11 cellular contexts compared by ENCODE assay signal in genomic region chr21:16084776-16085364, GRCh38.
A peak's percentile ranks its signal among the peaks of the same experiment; 100 is the strongest.
DNase-seq lines count a peak whose midpoint lies in the region; ATAC-seq, FAIRE-seq and TF ChIP-seq lines count a peak whose summit lies in the region.
"Had no signal": no experiment of that assay in that cellular context is flagged by ENCODE, and none has a peak within 500 bp of the region (broad histone marks: within the 10 kb centered on the region; RNA-seq: fewer than 3 reads in every experiment).

No MANE protein-coding gene starts in this region.

- intact Hi-C loops in left ventricle myocardium inferior (cut with micrococcal nuclease): no loop called here
- intact Hi-C loops in HepG2 (cut with micrococcal nuclease; ENCODE audit: unreplicated experiment): no loop called here

- H3K27ac ChIP-seq in left ventricle myocardium inferior (replicated peaks): peak overlapping the region; percentile 26
- no peak overlapping the region for H3K27ac ChIP-seq in HepG2 (ENCODE audit: extremely low read length, insufficient read depth, low read length)

- CTCF ChIA-PET in HepG2 (lab: Yijun Ruan, JAX; ENCODE audit: low intra/inter-chr PET ratio, low total read pairs): no interaction called here

- DNase-seq in GM03348 (ENCODE audit: low spot score): peak; percentile 45
- DNase-seq in amygdala (lab: John Stamatoyannopoulos, UW): peak in 38 of 56 donors; percentile 4 to 73 (median 38)
- DNase-seq in left ventricle myocardium inferior: peak; percentile 46
- no peak for DNase-seq in HepG2 (ENCODE audit: low spot score)
- DNase-seq in stimulated activated CD4-positive, alpha-beta T cell treated with anti-CD3 and anti-CD28 coated beads, Interleukin-2, amount 100 ng/mL, for 24 hours: no peak
- DNase-seq in Kasumi-1 (lab: John Stamatoyannopoulos, UW): no peak
- DNase-seq: DMS 273 treated with DMSO at 0.1 percent for 48 hours had no signal

- TF ChIP-seq EP300 in HepG2 (IDR thresholded peaks at IDR 0.05; ENCODE audit: low read depth in 2 of 2, low read length in 2 of 2) (no peak), HepG2 (CRISPR knock-in tag; IDR thresholded peaks at IDR 0.05; ENCODE audit: borderline replicate concordance) (no peak)

- no peak overlapping the region for H2AFZ ChIP-seq in HepG2 (ENCODE audit: low read length)

- H3K4me1 ChIP-seq in left ventricle myocardium inferior (peaks cover 11% of the 10 kb centered on the region), skeletal muscle satellite cell (ENCODE audit: control insufficient read depth, insufficient read depth, low read length) (peaks cover 31% of the 10 kb centered on the region), HepG2 (ENCODE audit: insufficient read depth, low read length) (peaks cover 6% of the 10 kb centered on the region; the same call in 1 of the 2 replicates)

- no peaks in the 10 kb centered on the region for H3K79me2 ChIP-seq in HepG2 (ENCODE audit: insufficient read depth, low read length)

- WGBS in HepG2 (ENCODE audit: low lambda C conversion rate): 14% methylated on average over 7 of the region's 7 CpGs

- H3K4me3 ChIP-seq in left ventricle myocardium inferior (no peak overlapping the region), skeletal muscle satellite cell (ENCODE audit: low read length) (peak overlapping the region; percentile 50), HepG2 (replicated peaks in 1 of 3; ENCODE audit: insufficient read depth in 1 of 3, low read depth in 2 of 3, low read length in 3 of 3) (no peak overlapping the region)

- no TSS peak for BruUV-seq in HepG2 (replicated peaks; lab: Mats Ljungman, UMichigan)

- H3K9me3 ChIP-seq in left ventricle myocardium inferior (replicated peaks) (no peaks in the 10 kb centered on the region), skeletal muscle satellite cell (replicated peaks; ENCODE audit: low read length) (no peaks in the 10 kb centered on the region), HepG2 (ENCODE audit: low read length) (no peaks in the 10 kb centered on the region)

- TF ChIP-seq CTCF in left ventricle myocardium inferior (IDR thresholded peaks at IDR 0.05; ENCODE audit: borderline replicate concordance) (no peak), HepG2 (CRISPR knock-in tag; IDR thresholded peaks at IDR 0.05) (no peak)

- ATAC-seq in HepG2 (no peak), GM18858 (IDR thresholded peaks at IDR 0.05; ENCODE audit: unreplicated experiment) (no peak)
- ATAC-seq: SK-N-SH treated with all-trans-retinoic acid at 6 μM for 48 hours had no signal

- H3K27me3 ChIP-seq in left ventricle myocardium inferior (ENCODE audit: low read depth) (no peaks in the 10 kb centered on the region), skeletal muscle satellite cell (ENCODE audit: control insufficient read depth, insufficient read depth, low read length) (no peaks in the 10 kb centered on the region), HepG2 (ENCODE audit: control insufficient read depth in 1 of 2, insufficient read depth in 2 of 2, low read length in 2 of 2) (no peaks in the 10 kb centered on the region)

- H4K20me1 ChIP-seq in HepG2 (ENCODE audit: insufficient read depth, low read length): no peaks in the 10 kb centered on the region

- in situ Hi-C loops in HepG2 (cut with HindIII; ENCODE audit: extremely low pct_ligation_motif_present, low pct_unique_long_range_greater_than_20kb): loop anchor here (5.0 kb wide), 1 partner anchor 247 kb away; no protein-coding TSS in a partner anchor

- POLR2A ChIA-PET in HepG2 (lab: Yijun Ruan, JAX): no interaction called here

- H3K36me3 ChIP-seq in left ventricle myocardium inferior: no peaks in the 10 kb centered on the region
- no peaks in the 10 kb centered on the region for H3K36me3 ChIP-seq in skeletal muscle satellite cell (ENCODE audit: insufficient read depth, low read length)
- no peaks in the 10 kb centered on the region for H3K36me3 ChIP-seq in HepG2 (replicated peaks in 1 of 2; ENCODE audit: control insufficient read depth in 1 of 2, insufficient read depth in 2 of 2, low read length in 2 of 2)

- TF ChIP-seq POLR2A in HepG2 (IDR thresholded peaks at IDR 0.05; ENCODE audit: insufficient read depth in 1 of 2, low read depth in 2 of 2, low read length in 2 of 2): no peak

- FAIRE-seq in HepG2 (lab: Jason Lieb, UNC): no peak
- FAIRE-seq: endometrium had no signal

- no peak for TF ChIP-seq RAD21 in HepG2 (CRISPR knock-in tag; IDR thresholded peaks at IDR 0.05)

- H3K4me2 ChIP-seq in skeletal muscle satellite cell (ENCODE audit: low read length) (peak overlapping the region; percentile 75), HepG2 (ENCODE audit: low read depth, low read length) (no peak overlapping the region)

- H3K9ac ChIP-seq in skeletal muscle satellite cell (ENCODE audit: low read depth, low read length) (peak overlapping the region; percentile 77), HepG2 (ENCODE audit: insufficient read depth, low read depth, low read length) (no peak overlapping the region)

TF ChIP-seq in HepG2, 621 proteins besides CTCF, POLR2A, EP300 and RAD21 (continues in another document):
- TF ChIP-seq ZNF282 (IDR thresholded peaks at IDR 0.05; ENCODE audit: partially characterized antibody) (no peak), ZUFSP (CRISPR knock-in tag; IDR thresholded peaks at IDR 0.05; ENCODE audit: borderline replicate concordance) (no peak), ZNF646 (CRISPR knock-in tag; IDR thresholded peaks at IDR 0.05) (no peak), CHD4 (IDR thresholded peaks at IDR 0.05; ENCODE audit: borderline replicate concordance, low read length) (no peak), ATF4 (CRISPR knock-in tag; IDR thresholded peaks at IDR 0.05) (no peak), WIZ (CRISPR knock-in tag; IDR thresholded peaks at IDR 0.05) (no peak), SP5 (CRISPR knock-in tag; IDR thresholded peaks at IDR 0.05; ENCODE audit: borderline replicate concordance, low read depth) (no peak)

Comparison
In these comparisons a context has a peak if more than half of its experiments do, and no peak if none do; other contexts are left out.
1. DNase-seq: peak in GM03348 (single experiment), amygdala (38 of 56) and left ventricle myocardium inferior (single experiment); none in HepG2 (single experiment), stimulated activated CD4-positive, alpha-beta T cell treated with anti-CD3 and anti-CD28 coated beads, Interleukin-2, amount 100 ng/mL, for 24 hours (0 of 2) and Kasumi-1 (0 of 2).